In the genomic region with DNA sequence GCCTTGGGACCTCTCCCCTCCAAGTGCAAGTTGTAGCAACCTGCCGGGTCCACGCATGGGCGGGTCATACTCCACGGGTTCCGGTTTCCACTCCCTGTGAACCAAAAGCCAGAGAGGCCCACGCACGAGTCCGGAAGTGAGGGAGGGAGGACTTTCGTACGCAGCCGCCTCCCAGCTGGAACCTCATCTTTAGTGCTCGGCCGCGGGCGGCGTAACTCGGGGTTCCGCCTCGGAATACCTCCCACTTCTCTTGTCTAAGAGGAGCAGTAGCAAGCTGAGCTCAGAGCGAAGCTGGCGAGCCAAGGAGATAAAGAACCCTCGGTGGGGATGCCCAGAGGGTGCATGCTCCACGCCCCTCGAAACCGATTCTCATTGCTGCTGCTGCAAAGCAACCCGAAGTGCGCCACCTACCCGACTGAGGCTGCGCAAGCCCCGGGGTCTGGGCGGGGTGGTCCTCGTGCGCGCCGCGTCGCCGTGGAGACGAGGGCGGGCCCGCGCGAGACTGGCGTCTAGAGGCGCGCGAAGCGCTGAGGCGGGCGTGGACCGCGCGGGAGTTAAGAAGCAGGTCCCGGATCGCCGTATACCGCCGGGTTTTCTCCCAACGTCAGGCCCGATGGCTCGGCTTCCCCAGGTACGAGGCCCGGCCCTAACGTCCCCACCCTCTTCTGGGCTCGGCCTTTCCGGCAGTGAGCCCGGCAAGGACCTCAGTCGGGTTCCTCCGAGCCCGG, we compare ENCODE assay signal across 8 cellular contexts. TPM values are rescaled to one million over a fixed set of nuclear protein-coding genes. Genes with fewer than 3 reads are reported as not detected.
DNase-seq lines count a peak whose midpoint lies in the region; ATAC-seq and TF ChIP-seq lines count a peak whose summit lies in the region.

A gene with protein sequence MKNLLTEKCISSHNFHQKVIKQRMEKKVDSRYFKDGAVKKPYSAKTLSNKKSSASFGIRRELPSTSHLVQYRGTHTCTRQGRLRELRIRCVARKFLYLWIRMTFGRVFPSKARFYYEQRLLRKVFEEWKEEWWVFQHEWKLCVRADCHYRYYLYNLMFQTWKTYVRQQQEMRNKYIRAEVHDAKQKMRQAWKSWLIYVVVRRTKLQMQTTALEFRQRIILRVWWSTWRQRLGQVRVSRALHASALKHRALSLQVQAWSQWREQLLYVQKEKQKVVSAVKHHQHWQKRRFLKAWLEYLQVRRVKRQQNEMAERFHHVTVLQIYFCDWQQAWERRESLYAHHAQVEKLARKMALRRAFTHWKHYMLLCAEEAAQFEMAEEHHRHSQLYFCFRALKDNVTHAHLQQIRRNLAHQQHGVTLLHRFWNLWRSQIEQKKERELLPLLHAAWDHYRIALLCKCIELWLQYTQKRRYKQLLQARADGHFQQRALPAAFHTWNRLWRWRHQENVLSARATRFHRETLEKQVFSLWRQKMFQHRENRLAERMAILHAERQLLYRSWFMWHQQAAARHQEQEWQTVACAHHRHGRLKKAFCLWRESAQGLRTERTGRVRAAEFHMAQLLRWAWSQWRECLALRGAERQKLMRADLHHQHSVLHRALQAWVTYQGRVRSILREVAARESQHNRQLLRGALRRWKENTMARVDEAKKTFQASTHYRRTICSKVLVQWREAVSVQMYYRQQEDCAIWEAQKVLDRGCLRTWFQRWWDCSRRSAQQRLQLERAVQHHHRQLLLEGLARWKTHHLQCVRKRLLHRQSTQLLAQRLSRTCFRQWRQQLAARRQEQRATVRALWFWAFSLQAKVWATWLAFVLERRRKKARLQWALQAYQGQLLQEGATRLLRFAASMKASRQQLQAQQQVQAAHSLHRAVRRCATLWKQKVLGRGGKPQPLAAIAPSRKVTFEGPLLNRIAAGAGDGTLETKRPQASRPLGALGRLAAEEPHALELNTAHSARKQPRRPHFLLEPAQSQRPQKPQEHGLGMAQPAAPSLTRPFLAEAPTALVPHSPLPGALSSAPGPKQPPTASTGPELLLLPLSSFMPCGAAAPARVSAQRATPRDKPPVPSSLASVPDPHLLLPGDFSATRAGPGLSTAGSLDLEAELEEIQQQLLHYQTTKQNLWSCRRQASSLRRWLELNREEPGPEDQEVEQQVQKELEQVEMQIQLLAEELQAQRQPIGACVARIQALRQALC (plus strand): TSS at position 530 of the 728 bp plus-strand sequence. CDS start 11,749 bp downstream, outside the sequence.

- no peaks in the 10 kb centered on the region for H3K9me3 ChIP-seq in Panc1 (ENCODE audit: control insufficient read depth, insufficient read depth, low read depth, low read length)
- H3K9me3 ChIP-seq in esophagus muscularis mucosa: no peaks in the 10 kb centered on the region

- POLR2A ChIA-PET in Panc1 (lab: Charles Lee): no interaction called here

- intact Hi-C loops in Panc1 (cut with micrococcal nuclease; ENCODE audit: unreplicated experiment): no loop called here
- intact Hi-C loops in esophagus muscularis mucosa (cut with DNase I): no loop called here

- in situ Hi-C loops in KBM-7 (cut with MboI; ENCODE audit: low pct_unique_long_range_greater_than_20kb, low sequenced_read_pairs) (no loop called here), Panc1 (cut with HindIII; ENCODE audit: low pct_unique_long_range_greater_than_20kb, low sequenced_read_pairs) (no loop called here)

- H3K27ac ChIP-seq in Panc1 (ENCODE audit: low read length): peak within 1 kb of the TSS; percentile 84
- H3K27ac ChIP-seq in esophagus muscularis mucosa (replicated peaks in 1 of 4): peak within 1 kb of the TSS; percentile 78 to 84 (median 84)

- 1% methylated on average over 18 of the region's 70 CpGs for WGBS in esophagus muscularis mucosa

- ATAC-seq in GM21717 (IDR thresholded peaks at IDR 0.05; ENCODE audit: unreplicated experiment) (peak; percentile 56), Panc1 (peak; percentile 98)

- no peak for TF ChIP-seq POLR2A in esophagus muscularis mucosa (IDR thresholded peaks at IDR 0.05; ENCODE audit: low read depth)

- no peaks in the 10 kb centered on the region for H3K27me3 ChIP-seq in Panc1 (ENCODE audit: control insufficient read depth, insufficient read depth, low read length)
- no peaks in the 10 kb centered on the region for H3K27me3 ChIP-seq in esophagus muscularis mucosa

- H3K4me3 ChIP-seq in Panc1 (ENCODE audit: low read depth in 2 of 2, low read length in 2 of 2): peak within 1 kb of the TSS; percentile 77 to 89
- peak within 1 kb of the TSS; percentile 67 to 88 (median 84) for H3K4me3 ChIP-seq in esophagus muscularis mucosa

- no peaks in the 10 kb centered on the region; the same call in none of the 2 replicates for H3K36me3 ChIP-seq in Panc1 (ENCODE audit: control insufficient read depth, insufficient read depth, low read length)
- H3K36me3 ChIP-seq in esophagus muscularis mucosa: peaks cover 0 to 8% (median 2%) of the 10 kb centered on the region in 4 donors

- TF ChIP-seq EP300 in esophagus muscularis mucosa (IDR thresholded peaks at IDR 0.05): no peak

- TF ChIP-seq CTCF in Panc1 (IDR thresholded peaks at IDR 0.05) (no peak; the same call in 1 of the 2 replicates), esophagus muscularis mucosa (IDR thresholded peaks at IDR 0.05) (peak; percentile 17 to 30 (median 24))

- no TSS peak for BruUV-seq in Panc1 (replicated peaks; lab: Mats Ljungman, UMichigan)

- CTCF ChIA-PET in Panc1 (lab: Charles Lee): no interaction called here

- H3K4me1 ChIP-seq in Panc1 (ENCODE audit: control insufficient read depth, insufficient read depth, low read length): peaks cover 1% of the 10 kb centered on the region; the same call in 1 of the 2 replicates
- peaks cover 14 to 27% (median 19%) of the 10 kb centered on the region in 4 donors for H3K4me1 ChIP-seq in esophagus muscularis mucosa

- DNase-seq in DMS53 treated with DMSO at 0.1 percent for 48 hours (lab: John Stamatoyannopoulos, UW; ENCODE audit: unreplicated experiment) (peak; percentile 24), KBM-7 (peak; percentile 92), Panc1 (ENCODE audit: low read depth, low spot score) (peak; percentile 35), esophagus muscularis mucosa (ENCODE audit: extremely low spot score) (peak; percentile 97), myocyte (ENCODE audit: low read depth) (peak; percentile 91)
- DNase-seq in activated T-cell treated with anti-CD3 and anti-CD28 coated beads, Interleukin-2, amount 50 U/mL, for 48 hours: peak; percentile 97
- DNase-seq in stimulated activated CD8-positive, alpha-beta memory T cell treated with anti-CD3 and anti-CD28 coated beads, Interleukin-7, amount 100 ng/mL, for 48 hours (ENCODE audit: extremely low read depth in 1 of 2, low read depth in 1 of 2): peak; percentile 89 to 96

RNA-seq across cellular contexts. Expression of the gene that starts here (rescaled TPM):
- total RNA-seq in Panc1 (2021; ENCODE audit: unreplicated experiment) (29.9 TPM), esophagus muscularis mucosa (10 to 100 TPM in 3 of 4 donors, 1 to 10 TPM in 1; 9.4 to 21.1 (median 15.4) TPM), myocyte (3.9 and 4.0 TPM in 2 replicates)
- polyA plus RNA-seq in Panc1 (2012; ENCODE audit: insufficient read length): 19.2 TPM
- polyA plus RNA-seq in myocyte (2012): 11.7 TPM

Comparison
In these comparisons a context has a peak if more than half of its experiments do, and no peak if none do; other contexts are left out.
1. Peak in every context shown above with its lines: DNase-seq, ATAC-seq, H3K4me3 ChIP-seq and H3K27ac ChIP-seq.
2. DNase-seq: peak in every context shown above with its lines; median percentile 97 in activated T-cell treated with anti-CD3 and anti-CD28 coated beads, Interleukin-2, amount 50 U/mL, for 48 hours; 97 in esophagus muscularis mucosa; 92 in stimulated activated CD8-positive, alpha-beta memory T cell treated with anti-CD3 and anti-CD28 coated beads, Interleukin-7, amount 100 ng/mL, for 48 hours; 92 in KBM-7; 91 in myocyte; 35 in Panc1; 24 in DMS53 treated with DMSO at 0.1 percent for 48 hours.